In genomic region chr12:29241821-29242591, GRCh38 we compare ENCODE assay signal across 9 cellular contexts.
DNase-seq lines count a peak whose midpoint lies in the region; ATAC-seq and TF ChIP-seq lines count a peak whose summit lies in the region.
"Had no signal": no experiment of that assay in that cellular context is flagged by ENCODE, and none has a peak within 500 bp of the region (broad histone marks: within the 10 kb centered on the region; RNA-seq: fewer than 3 reads in every experiment).

No MANE protein-coding gene starts in this region.

- peaks cover 11% of the 10 kb centered on the region for H3K9me3 Mint-ChIP-seq in activated T-helper 17 cell treated with anti-CD3 and anti-CD28 coated beads, Interleukin-2, amount 50 U/mL, for 72 hours
- H3K9me3 Mint-ChIP-seq: activated B cell treated with CpG ODN at 0.5 μM for 24 hours had no signal

- H3K4me1 Mint-ChIP-seq in activated T-helper 17 cell treated with anti-CD3 and anti-CD28 coated beads, Interleukin-2, amount 50 U/mL, for 72 hours = peaks cover 9% of the 10 kb centered on the region
- H3K4me1 Mint-ChIP-seq: activated B cell treated with CpG ODN at 0.5 μM for 24 hours had no signal

- DNase-seq in GM10266 (ENCODE audit: extremely low spot score) (peak; percentile 42), HPDE6-E6E7 (ENCODE audit: extremely low spot score) (peak; percentile 67), heart right ventricle (peak in 1 of 2 donors; percentile 32), retina (peak; percentile 51), NCI-H1092 treated with DMSO at 0.1 percent for 48 hours (lab: John Stamatoyannopoulos, UW) (no peak), posterior vena cava (ENCODE audit: low spot score) (no peak)
- DNase-seq: activated B cell treated with CpG ODN at 0.5 μM for 24 hours had no signal

- H3K27me3 ChIP-seq in heart right ventricle = no peaks in the 10 kb centered on the region

- WGBS in heart right ventricle, 2 donors = 40 to 47% methylated on average over 7 of the region's 7 CpGs

- ATAC-seq in GM21526 (IDR thresholded peaks at IDR 0.05; ENCODE audit: low FRiP score, unreplicated experiment) = peak; percentile 84
- peak; percentile 91 for ATAC-seq in activated T-helper 17 cell treated with anti-CD3 and anti-CD28 coated beads, Interleukin-2, amount 50 U/mL, for 72 hours (replicated peaks)
- peak; percentile 78 to 96 (median 92) for ATAC-seq in heart right ventricle

- no peaks in the 10 kb centered on the region for H3K36me3 Mint-ChIP-seq in activated T-helper 17 cell treated with anti-CD3 and anti-CD28 coated beads, Interleukin-2, amount 50 U/mL, for 72 hours (ENCODE audit: low read depth)

- H3K4me1 ChIP-seq in heart right ventricle = peaks cover 4 to 29% (median 20%) of the 10 kb centered on the region in 9 donors

- peak overlapping the region; percentile 37 for H3K27ac Mint-ChIP-seq in activated T-helper 17 cell treated with anti-CD3 and anti-CD28 coated beads, Interleukin-2, amount 50 U/mL, for 72 hours
- H3K27ac Mint-ChIP-seq: activated B cell treated with CpG ODN at 0.5 μM for 24 hours had no signal

- intact Hi-C loops in heart right ventricle (cut with DNase I) (loop anchor here in 1 of 10 donors (10.0 kb wide), 1 partner anchor 73 kb away; no protein-coding TSS in a partner anchor), posterior vena cava (cut with DNase I) (no loop called here)

- no peaks in the 10 kb centered on the region for H3K27me3 Mint-ChIP-seq in activated T-helper 17 cell treated with anti-CD3 and anti-CD28 coated beads, Interleukin-2, amount 50 U/mL, for 72 hours

- peak overlapping the region in 9 of 10 donors; percentile 10 to 59 (median 51) for H3K27ac ChIP-seq in heart right ventricle

- no peaks in the 10 kb centered on the region for H3K36me3 ChIP-seq in heart right ventricle

- no peak overlapping the region for H3K4me3 ChIP-seq in heart right ventricle

- no peaks in the 10 kb centered on the region for H3K9me3 ChIP-seq in heart right ventricle

- TF ChIP-seq CTCF in GM10266 (IDR thresholded peaks at IDR 0.05; ENCODE audit: control insufficient read depth, insufficient read depth, low read depth, missing control alignments) (no peak), heart right ventricle (IDR thresholded peaks at IDR 0.05) (peak in 6 of 9 donors; percentile 11 to 46 (median 33))

- H3K4me3 Mint-ChIP-seq in activated T-helper 17 cell treated with anti-CD3 and anti-CD28 coated beads, Interleukin-2, amount 50 U/mL, for 72 hours = peak overlapping the region; percentile 12
- H3K4me3 Mint-ChIP-seq: activated B cell treated with CpG ODN at 0.5 μM for 24 hours had no signal

Comparison
In these comparisons a context has a peak if more than half of its experiments do, and no peak if none do; other contexts are left out.
1. DNase-seq: peak in GM10266 (single experiment), HPDE6-E6E7 (single experiment) and retina (single experiment); none in NCI-H1092 treated with DMSO at 0.1 percent for 48 hours (single experiment) and posterior vena cava (single experiment).
2. Peak in every context shown above with its lines, with median percentiles within 50 percentile points of each other: ATAC-seq.